Comparison of ENCODE assay signal across 9 cellular contexts in the genomic region with DNA sequence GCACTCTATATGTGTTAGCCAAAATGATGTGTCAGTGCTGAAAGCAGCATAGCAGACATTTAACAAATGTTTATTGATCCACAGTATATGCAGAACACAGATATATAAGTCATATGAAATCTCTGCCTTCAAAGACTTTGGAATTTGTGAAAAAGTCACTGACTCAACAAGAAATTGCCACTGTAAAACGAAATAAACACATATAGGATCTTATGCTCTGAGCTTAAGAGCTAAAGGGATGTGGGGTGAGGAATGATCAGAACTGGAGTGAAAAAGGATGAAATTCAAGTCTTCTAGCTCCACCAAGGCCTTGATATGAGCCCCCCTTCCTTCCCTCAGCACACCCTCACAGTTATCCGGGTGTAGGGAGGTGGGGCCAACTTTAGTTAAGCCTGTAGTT. TPM values are rescaled to one million over a fixed set of nuclear protein-coding genes. Genes with fewer than 3 reads are reported as not detected.
"Had no signal": no experiment of that assay in that cellular context is flagged by ENCODE, and none has a peak within 500 bp of the region (broad histone marks: within the 10 kb centered on the region; RNA-seq: fewer than 3 reads in every experiment).

No MANE protein-coding gene starts in this region.

- DNase-seq: GDM1, GF-D8 had no signal

- H3K4me3 ChIP-seq: GM12878 had no signal

- FAIRE-seq: G401.6, GM12878, GM12891, GM12892, GM18507, GM19239 had no signal

- ATAC-seq: GM12878 had no signal

RNA-seq across cellular contexts. Expression of a gene that starts 49.9 kb away (rescaled TPM):
- total RNA-seq: G401 had no signal
